In genomic region chr3:194134757-194135515, GRCh38 we compare ENCODE assay signal across 1 cellular context.
A peak's percentile ranks its signal among the peaks of the same experiment; 100 is the strongest.
TF ChIP-seq lines count a peak whose summit lies in the region.

No MANE protein-coding gene starts in this region.

TF ChIP-seq in HepG2, 621 proteins besides CTCF, POLR2A, EP300 and RAD21 (continued from another document and continues in another):
- TF ChIP-seq TFDP2 (CRISPR knock-in tag; IDR thresholded peaks at IDR 0.05) (peak; percentile 91), LCORL (IDR thresholded peaks at IDR 0.05) (no peak), LCORL (CRISPR knock-in tag; IDR thresholded peaks at IDR 0.05) (peak; percentile 93), UBTF (CRISPR knock-in tag; IDR thresholded peaks at IDR 0.05) (peak; percentile 78), RFX5 (IDR thresholded peaks at IDR 0.05; ENCODE audit: low read depth, low read length) (no peak; the same call in 1 of the 2 replicates), ZNF230 (CRISPR knock-in tag; IDR thresholded peaks at IDR 0.05) (no peak), HIVEP1 (CRISPR knock-in tag; IDR thresholded peaks at IDR 0.05) (peak; percentile 88), ZXDC (CRISPR knock-in tag; IDR thresholded peaks at IDR 0.05) (peak; percentile 64; the same call in 1 of the 2 replicates), GLI4 (CRISPR knock-in tag; IDR thresholded peaks at IDR 0.05; ENCODE audit: borderline replicate concordance) (no peak), ZNF484 (CRISPR knock-in tag; IDR thresholded peaks at IDR 0.05; ENCODE audit: borderline replicate concordance, low read depth) (no peak), STAG1 (CRISPR knock-in tag; IDR thresholded peaks at IDR 0.05) (peak; percentile 30; the same call in 1 of the 2 replicates), AHR (CRISPR knock-in tag; IDR thresholded peaks at IDR 0.05) (peak; percentile 82), FOXO4 (CRISPR knock-in tag; conservative IDR thresholded peaks at IDR 0.05) (no peak), EZH2 (conservative IDR thresholded peaks at IDR 0.05; ENCODE audit: low read depth, low read length) (no peak), MED1 (CRISPR knock-in tag; IDR thresholded peaks at IDR 0.05) (peak; percentile 88), TOE1 (CRISPR knock-in tag; IDR thresholded peaks at IDR 0.05) (no peak), ONECUT2 (CRISPR knock-in tag; IDR thresholded peaks at IDR 0.05) (no peak), ZBTB25 (CRISPR knock-in tag; IDR thresholded peaks at IDR 0.05) (peak; percentile 99), ZNF143 (CRISPR knock-in tag; IDR thresholded peaks at IDR 0.05) (peak; percentile 34; the same call in 1 of the 2 replicates), ZNF430 (CRISPR knock-in tag; IDR thresholded peaks at IDR 0.05) (peak; percentile 97), PAF1 (CRISPR knock-in tag; IDR thresholded peaks at IDR 0.05) (no peak), BCL3 (CRISPR knock-in tag; IDR thresholded peaks at IDR 0.05) (peak; percentile 43; the same call in 1 of the 2 replicates), ATM (IDR thresholded peaks at IDR 0.05; ENCODE audit: borderline replicate concordance) (no peak), KDM5B (CRISPR knock-in tag; IDR thresholded peaks at IDR 0.05; ENCODE audit: borderline replicate concordance) (peak; percentile 89; the same call in 1 of the 2 replicates), HNF1B (CRISPR knock-in tag; IDR thresholded peaks at IDR 0.05) (peak; percentile 87), ZNF839 (CRISPR knock-in tag; IDR thresholded peaks at IDR 0.05; ENCODE audit: borderline replicate concordance) (no peak), ZNF670 (CRISPR knock-in tag; IDR thresholded peaks at IDR 0.05; ENCODE audit: borderline replicate concordance) (0 out of 2 replicates have a peak, but pooled peaks have one; percentile 33), ZNF800 (CRISPR knock-in tag; IDR thresholded peaks at IDR 0.05) (no peak; the same call in 1 of the 2 replicates), MXD1 (CRISPR knock-in tag; IDR thresholded peaks at IDR 0.05) (peak; percentile 94), HOMEZ (CRISPR knock-in tag; IDR thresholded peaks at IDR 0.05; ENCODE audit: low read depth) (peak; percentile 71), BHLHE40 (IDR thresholded peaks at IDR 0.05; ENCODE audit: low read length) (peak; percentile 99), ZNF121 (CRISPR knock-in tag; IDR thresholded peaks at IDR 0.05) (peak; percentile 41; the same call in 1 of the 2 replicates), ZNF546 (CRISPR knock-in tag; conservative IDR thresholded peaks at IDR 0.05) (peak; percentile 63; the same call in 1 of the 2 replicates), FOSL1 (CRISPR knock-in tag; IDR thresholded peaks at IDR 0.05; ENCODE audit: borderline replicate concordance) (no peak), ZNF292 (CRISPR knock-in tag; IDR thresholded peaks at IDR 0.05; ENCODE audit: borderline replicate concordance, low read depth) (no peak), ZNF281 (CRISPR knock-in tag; IDR thresholded peaks at IDR 0.05; ENCODE audit: borderline replicate concordance) (peak; percentile 76; the same call in 1 of the 2 replicates), PHF20 (CRISPR knock-in tag; IDR thresholded peaks at IDR 0.05) (peak; percentile 56; the same call in 1 of the 2 replicates), XRCC5 (optimal IDR thresholded peaks at IDR 0.05; ENCODE audit: low read length) (no peak), HINFP (CRISPR knock-in tag; IDR thresholded peaks at IDR 0.05; ENCODE audit: low read depth) (peak; percentile 75), ZNF207 (IDR thresholded peaks at IDR 0.05; ENCODE audit: borderline replicate concordance) (no peak)
